ENCODE assay signal across 23 cellular contexts in genomic region chr3:61701019-61701418, GRCh38.
DNase-seq lines count a peak whose midpoint lies in the region; TF ChIP-seq lines count a peak whose summit lies in the region.
"Had no signal": no experiment of that assay in that cellular context is flagged by ENCODE, and none has a peak within 500 bp of the region (broad histone marks: within the 10 kb centered on the region; RNA-seq: fewer than 3 reads in every experiment).

No MANE protein-coding gene starts in this region.

- peak overlapping the region; percentile 49 for H3K27ac ChIP-seq in WERI-Rb-1
- H3K27ac ChIP-seq: brain microvascular endothelial cell, C4-2B, gastroesophageal sphincter, SJSA1, skin epidermis had no signal

- TF ChIP-seq CTCF in WERI-Rb-1 (IDR thresholded peaks at IDR 0.05; ENCODE audit: low read depth, low read length) (no peak), glutamatergic neuron (IDR thresholded peaks at IDR 0.05; ENCODE audit: partially characterized antibody, unreplicated experiment) (no peak)

- peak overlapping the region; percentile 53 for H3K4me3 Mint-ChIP-seq in glutamatergic neuron (ENCODE audit: unreplicated experiment)
- H3K4me3 Mint-ChIP-seq in activated CD4-positive, alpha-beta memory T cell treated with anti-CD3 and anti-CD28 coated beads, Interleukin-2, amount 10 ng/mL, durations not matched to agents 7 days and 5 days = no peak overlapping the region
- H3K4me3 Mint-ChIP-seq: HFFc6 had no signal

- DNase-seq in G401 (ENCODE audit: low spot score) (peak; percentile 28), NCI-H146 (lab: John Stamatoyannopoulos, UW) (peak; percentile 72), WERI-Rb-1 (peak; percentile 22), glutamatergic neuron (no peak), NCI-H1092 (lab: John Stamatoyannopoulos, UW) (no peak), NCI-H2081 treated with DMSO at 0.1 percent for 48 hours (lab: John Stamatoyannopoulos, UW) (no peak), DMS53 treated with DMSO at 0.1 percent for 48 hours (lab: John Stamatoyannopoulos, UW; ENCODE audit: unreplicated experiment) (no peak)
- no peak for DNase-seq in activated CD4-positive, alpha-beta memory T cell treated with anti-CD3 and anti-CD28 coated beads, Interleukin-2, amount 10 ng/mL, durations not matched to agents 7 days and 5 days
- DNase-seq: activated gamma-delta T cell treated with Interleukin-2 at 50 U/mL for 16 hours; brain microvascular endothelial cell; Calu3; effector CD8-positive, alpha-beta T cell; HFFc6; NCI-H187 treated with DMSO at 0.1 percent for 48 hours; NCI-H446 treated with DMSO at 0.1 percent for 48 hours; occipital lobe; stimulated activated CD4-positive, alpha-beta T cell treated with anti-CD3 and anti-CD28 coated beads, Interleukin-1b, Interleukin-23, amount 100 ng/mL, for 48 hours; T-helper 1 cell; trophoblast cell had no signal

- no peaks in the 10 kb centered on the region for H3K27me3 ChIP-seq in WERI-Rb-1 (ENCODE audit: insufficient read depth, low read depth, severe bottlenecking)
- H3K27me3 ChIP-seq: brain microvascular endothelial cell, gastroesophageal sphincter, SJSA1 had no signal

- POLR2A ChIA-PET in activated CD4-positive, alpha-beta memory T cell treated with anti-CD3 and anti-CD28 coated beads, Interleukin-2, amount 10 ng/mL, durations not matched to agents 7 days and 5 days (lab: Charles Lee) = no interaction called here

- no peaks in the 10 kb centered on the region for H3K36me3 Mint-ChIP-seq in glutamatergic neuron (ENCODE audit: unreplicated experiment)
- no peaks in the 10 kb centered on the region for H3K36me3 Mint-ChIP-seq in activated CD4-positive, alpha-beta memory T cell treated with anti-CD3 and anti-CD28 coated beads, Interleukin-2, amount 10 ng/mL, durations not matched to agents 7 days and 5 days (ENCODE audit: low read depth)

- peaks cover 43% of the 10 kb centered on the region for H3K4me1 Mint-ChIP-seq in glutamatergic neuron (ENCODE audit: low read depth, unreplicated experiment)
- no peaks in the 10 kb centered on the region for H3K4me1 Mint-ChIP-seq in activated CD4-positive, alpha-beta memory T cell treated with anti-CD3 and anti-CD28 coated beads, Interleukin-2, amount 10 ng/mL, durations not matched to agents 7 days and 5 days

- H3K4me3 ChIP-seq in WERI-Rb-1 (ENCODE audit: low read depth, low read length) = no peak overlapping the region
- H3K4me3 ChIP-seq: gastroesophageal sphincter, SJSA1, skin epidermis had no signal

- H3K27me3 Mint-ChIP-seq in glutamatergic neuron (ENCODE audit: unreplicated experiment) = peaks cover 3% of the 10 kb centered on the region
- no peaks in the 10 kb centered on the region for H3K27me3 Mint-ChIP-seq in activated CD4-positive, alpha-beta memory T cell treated with anti-CD3 and anti-CD28 coated beads, Interleukin-2, amount 10 ng/mL, durations not matched to agents 7 days and 5 days

- peaks cover 1% of the 10 kb centered on the region for H3K9me3 Mint-ChIP-seq in glutamatergic neuron (ENCODE audit: unreplicated experiment)
- no peaks in the 10 kb centered on the region for H3K9me3 Mint-ChIP-seq in activated CD4-positive, alpha-beta memory T cell treated with anti-CD3 and anti-CD28 coated beads, Interleukin-2, amount 10 ng/mL, durations not matched to agents 7 days and 5 days
- H3K9me3 Mint-ChIP-seq: HFFc6 had no signal

- CTCF ChIA-PET in activated CD4-positive, alpha-beta memory T cell treated with anti-CD3 and anti-CD28 coated beads, Interleukin-2, amount 10 ng/mL, durations not matched to agents 7 days and 5 days (lab: Charles Lee) = interaction anchor here (1.4 kb wide), 1 partner anchor 137 kb away, joined by 3 read pairs; no protein-coding TSS in a partner anchor

- H3K9me3 ChIP-seq in WERI-Rb-1 (ENCODE audit: severe bottlenecking) = no peaks in the 10 kb centered on the region
- H3K9me3 ChIP-seq: gastroesophageal sphincter, SJSA1 had no signal

- peak overlapping the region; percentile 78 for H3K27ac Mint-ChIP-seq in glutamatergic neuron (ENCODE audit: unreplicated experiment)
- H3K27ac Mint-ChIP-seq in activated CD4-positive, alpha-beta memory T cell treated with anti-CD3 and anti-CD28 coated beads, Interleukin-2, amount 10 ng/mL, durations not matched to agents 7 days and 5 days = no peak overlapping the region
- H3K27ac Mint-ChIP-seq: HFFc6 had no signal

- H3K36me3 ChIP-seq in WERI-Rb-1 = no peaks in the 10 kb centered on the region; the same call in none of the 2 replicates
- H3K36me3 ChIP-seq: brain microvascular endothelial cell, gastroesophageal sphincter, SJSA1 had no signal

- in situ Hi-C loops in G401 (cut with HindIII; ENCODE audit: low sequenced_read_pairs) = no loop called here

Comparison
In these comparisons a context has a peak if more than half of its experiments do, and no peak if none do; other contexts are left out.
1. DNase-seq: peak in G401 (single experiment), NCI-H146 (single experiment) and WERI-Rb-1 (single experiment); none in glutamatergic neuron (single experiment), NCI-H1092 (single experiment), NCI-H2081 treated with DMSO at 0.1 percent for 48 hours (single experiment), activated CD4-positive, alpha-beta memory T cell treated with anti-CD3 and anti-CD28 coated beads, Interleukin-2, amount 10 ng/mL, durations not matched to agents 7 days and 5 days (single experiment) and DMS53 treated with DMSO at 0.1 percent for 48 hours (single experiment).